In the genomic region with DNA sequence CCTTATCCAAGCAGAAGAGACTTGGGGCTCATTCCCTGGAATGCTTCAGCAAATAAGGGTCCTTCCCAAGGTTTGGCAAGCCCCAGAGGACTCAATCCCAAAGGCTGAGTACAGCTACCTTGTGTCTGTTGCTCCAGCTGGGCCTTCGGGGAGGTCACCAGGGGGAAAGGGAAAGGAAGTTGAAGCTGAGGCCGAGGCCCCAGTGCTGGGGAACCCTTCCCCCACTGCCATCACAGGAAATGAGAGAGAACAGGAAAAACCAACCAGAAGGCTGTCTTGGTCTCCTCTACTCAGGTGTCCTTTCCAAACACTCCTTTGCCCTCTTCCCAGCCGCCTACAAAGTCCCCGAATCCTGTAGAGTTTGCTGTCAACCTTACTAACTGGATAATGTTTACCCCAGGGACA, we compare ENCODE assay signal across 1 cellular context.
TF ChIP-seq lines count a peak whose summit lies in the region.

No MANE protein-coding gene starts in this region.

TF ChIP-seq in HCT116, 20 proteins besides CTCF, POLR2A, EP300 and RAD21 (continued from another document):
- no peak for TF ChIP-seq JUND (IDR thresholded peaks at IDR 0.05)
- TF ChIP-seq, protein P1, sequence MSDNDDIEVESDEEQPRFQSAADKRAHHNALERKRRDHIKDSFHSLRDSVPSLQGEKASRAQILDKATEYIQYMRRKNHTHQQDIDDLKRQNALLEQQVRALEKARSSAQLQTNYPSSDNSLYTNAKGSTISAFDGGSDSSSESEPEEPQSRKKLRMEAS (IDR thresholded peaks at IDR 0.05) = no peak
- TF ChIP-seq, protein P2, sequence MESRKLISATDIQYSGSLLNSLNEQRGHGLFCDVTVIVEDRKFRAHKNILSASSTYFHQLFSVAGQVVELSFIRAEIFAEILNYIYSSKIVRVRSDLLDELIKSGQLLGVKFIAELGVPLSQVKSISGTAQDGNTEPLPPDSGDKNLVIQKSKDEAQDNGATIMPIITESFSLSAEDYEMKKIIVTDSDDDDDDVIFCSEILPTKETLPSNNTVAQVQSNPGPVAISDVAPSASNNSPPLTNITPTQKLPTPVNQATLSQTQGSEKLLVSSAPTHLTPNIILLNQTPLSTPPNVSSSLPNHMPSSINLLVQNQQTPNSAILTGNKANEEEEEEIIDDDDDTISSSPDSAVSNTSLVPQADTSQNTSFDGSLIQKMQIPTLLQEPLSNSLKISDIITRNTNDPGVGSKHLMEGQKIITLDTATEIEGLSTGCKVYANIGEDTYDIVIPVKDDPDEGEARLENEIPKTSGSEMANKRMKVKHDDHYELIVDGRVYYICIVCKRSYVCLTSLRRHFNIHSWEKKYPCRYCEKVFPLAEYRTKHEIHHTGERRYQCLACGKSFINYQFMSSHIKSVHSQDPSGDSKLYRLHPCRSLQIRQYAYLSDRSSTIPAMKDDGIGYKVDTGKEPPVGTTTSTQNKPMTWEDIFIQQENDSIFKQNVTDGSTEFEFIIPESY (IDR thresholded peaks at IDR 0.05; ENCODE audit: extremely low read depth, insufficient replicate concordance, low read length) = no peak
- no peak for TF ChIP-seq SP1 (IDR thresholded peaks at IDR 0.05; ENCODE audit: low read depth)
- no peak for TF ChIP-seq CEBPB (IDR thresholded peaks at IDR 0.05; ENCODE audit: low read depth)
- TF ChIP-seq EZH2 (IDR thresholded peaks at IDR 0.05) = no peak
- no peak for TF ChIP-seq ZFX (IDR thresholded peaks at IDR 0.05)
- no peak for TF ChIP-seq POLR2AphosphoS5 (IDR thresholded peaks at IDR 0.05; ENCODE audit: low read depth, low read length)
- TF ChIP-seq SRF (IDR thresholded peaks at IDR 0.05; ENCODE audit: low read depth) = no peak
